ENCODE assay signal across 25 cellular contexts in genomic region chr9:15253786-15254185, GRCh38.
"Had no signal": no experiment of that assay in that cellular context is flagged by ENCODE, and none has a peak within 500 bp of the region (broad histone marks: within the 10 kb centered on the region; RNA-seq: fewer than 3 reads in every experiment).

No MANE protein-coding gene starts in this region.

- H3K27me3 ChIP-seq: brain microvascular endothelial cell, cardiac muscle cell had no signal

- H3K36me3 ChIP-seq: brain microvascular endothelial cell, cardiac muscle cell, WERI-Rb-1 had no signal

- H3K4me1 Mint-ChIP-seq: activated CD4-positive, alpha-beta memory T cell treated with anti-CD3 and anti-CD28 coated beads, Interleukin-2, amount 10 ng/mL, durations not matched to agents 7 days and 5 days had no signal

- H3K27me3 Mint-ChIP-seq: activated CD4-positive, alpha-beta memory T cell treated with anti-CD3 and anti-CD28 coated beads, Interleukin-2, amount 10 ng/mL, durations not matched to agents 7 days and 5 days; activated CD4-positive, alpha-beta T cell treated with anti-CD3 and anti-CD28 coated beads for 36 hours had no signal

- ATAC-seq: activated CD4-positive, alpha-beta T cell treated with anti-CD3 and anti-CD28 coated beads for 36 hours; PC-3 had no signal

- H3K4me3 ChIP-seq: cardiac muscle cell had no signal

- H3K27ac Mint-ChIP-seq: activated CD4-positive, alpha-beta memory T cell treated with anti-CD3 and anti-CD28 coated beads, Interleukin-2, amount 10 ng/mL, durations not matched to agents 7 days and 5 days; activated CD4-positive, alpha-beta T cell treated with anti-CD3 and anti-CD28 coated beads for 36 hours; activated T-helper 2 cell treated with anti-CD3 and anti-CD28 coated beads, Interferon-gamma antibody, Interleukin-2, Interleukin-4, amounts not matched to agents 10 μg/mL and 5 μg/mL and 100 μg/mL, durations not matched to agents 14 hours and 24 hours and 36 hours; T-helper 1 cell treated with Interleukin-12 subunit alpha and Interleukin-12 subunit beta and Interleukin-4 antibody, amounts not matched to agents 30 μg/mL and 1 μg/mL, for 36 hours had no signal

- H3K27ac ChIP-seq: brain microvascular endothelial cell, cardiac muscle cell, WERI-Rb-1 had no signal

- DNase-seq: activated CD4-positive, alpha-beta memory T cell treated with anti-CD3 and anti-CD28 coated beads, Interleukin-2, amount 10 ng/mL, durations not matched to agents 7 days and 5 days; activated CD4-positive, alpha-beta T cell treated with anti-CD3 and anti-CD28 coated beads for 36 hours; activated CD4-positive, alpha-beta T cell treated with anti-CD3 and anti-CD28 coated beads, Interleukin-2, amount 50 U/mL, for 1 hour; activated gamma-delta T cell treated with Interleukin-2 at 50 U/mL for 16 hours; activated naive CD4-positive, alpha-beta T cell treated with anti-CD3 and anti-CD28 coated beads, Interleukin-2, amount 50 U/mL, for 16 hours; activated T-cell treated with anti-CD3 and anti-CD28 coated beads for 4 hours; activated T-cell treated with anti-CD3 and anti-CD28 coated beads, Interleukin-2, amount 50 U/mL, for 48 hours; amniotic stem cell; Kasumi-1; KBM-7; NCI-H1105 treated with DMSO at 0.1 percent for 48 hours; NCI-H146; NCI-H187 treated with DMSO at 0.1 percent for 48 hours; NCI-H2081 treated with DMSO at 0.1 percent for 48 hours; NCI-H446; NCI-H524; SHP77 treated with DMSO at 0.1 percent for 48 hours; T-helper 9 cell; WERI-Rb-1 had no signal

- H3K9me3 Mint-ChIP-seq: activated CD4-positive, alpha-beta memory T cell treated with anti-CD3 and anti-CD28 coated beads, Interleukin-2, amount 10 ng/mL, durations not matched to agents 7 days and 5 days; activated T-helper 2 cell treated with anti-CD3 and anti-CD28 coated beads, Interferon-gamma antibody, Interleukin-2, Interleukin-4, amounts not matched to agents 10 μg/mL and 5 μg/mL and 100 μg/mL, durations not matched to agents 14 hours and 24 hours and 36 hours; T-helper 1 cell treated with Interleukin-12 subunit alpha and Interleukin-12 subunit beta and Interleukin-4 antibody, amounts not matched to agents 30 μg/mL and 1 μg/mL, for 36 hours had no signal

- H3K4me3 Mint-ChIP-seq: activated CD4-positive, alpha-beta memory T cell treated with anti-CD3 and anti-CD28 coated beads, Interleukin-2, amount 10 ng/mL, durations not matched to agents 7 days and 5 days; activated CD4-positive, alpha-beta T cell treated with anti-CD3 and anti-CD28 coated beads for 36 hours; T-helper 1 cell treated with Interleukin-12 subunit alpha and Interleukin-12 subunit beta and Interleukin-4 antibody, amounts not matched to agents 30 μg/mL and 1 μg/mL, for 36 hours had no signal

- FAIRE-seq: TTC549 had no signal
